Comparison of ENCODE assay signal across 8 cellular contexts in genomic region chr2:205190528-205190927, GRCh38.
"Had no signal": no experiment of that assay in that cellular context is flagged by ENCODE, and none has a peak within 500 bp of the region (broad histone marks: within the 10 kb centered on the region; RNA-seq: fewer than 3 reads in every experiment).

No MANE protein-coding gene starts in this region.

- ATAC-seq: GM12878 had no signal

- FAIRE-seq: G401.6, GM12878, GM12891, GM12892, GM18507, GM19239 had no signal

- DNase-seq: GDM1, GF-D8 had no signal

- H3K4me3 ChIP-seq: GM12878 had no signal
